Comparison of ENCODE assay signal across 29 cellular contexts in the genomic region with DNA sequence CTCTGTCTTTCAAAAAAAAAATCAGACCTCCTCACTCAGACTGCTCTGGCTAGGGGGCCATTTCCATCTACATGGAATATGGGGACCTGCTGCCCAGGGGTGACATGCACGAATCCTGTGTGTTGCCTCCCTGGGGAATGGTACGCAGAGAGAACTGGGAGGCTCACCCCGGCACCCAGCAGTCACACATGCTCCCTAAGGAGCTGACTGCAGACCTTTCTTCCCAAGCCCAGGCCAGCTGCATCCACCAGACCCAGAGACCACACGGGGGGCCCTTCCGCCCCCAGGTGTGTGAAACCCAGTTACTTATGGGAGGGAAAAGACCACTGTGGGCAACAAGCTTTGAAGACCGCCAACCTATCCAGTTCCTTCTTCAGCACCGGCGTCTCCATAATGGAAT.
"Had no signal": no experiment of that assay in that cellular context is flagged by ENCODE, and none has a peak within 500 bp of the region (broad histone marks: within the 10 kb centered on the region; RNA-seq: fewer than 3 reads in every experiment).

No MANE protein-coding gene starts in this region.

- H3K9me3 Mint-ChIP-seq: stimulated activated effector memory CD8-positive, alpha-beta T cell treated with anti-CD3 and anti-CD28 coated beads, Interleukin-12 subunit alpha, Interleukin-12 subunit beta, amount 100 ng/mL, for 72 hours; stimulated activated memory B cell treated with anti-CD40 and anti-IgM and Interleukin-4, amounts not matched to agents 10 μg/mL and 1 μg/mL and 100 μg/mL, for 72 hours; stimulated activated naive B cell treated with anti-CD40 and anti-IgM and Interleukin-4, amounts not matched to agents 10 μg/mL and 1 μg/mL and 100 μg/mL, for 72 hours; stimulated activated naive CD8-positive, alpha-beta T cell treated with anti-CD3 and anti-CD28 coated beads, Interleukin-15, amount 100 ng/mL, for 72 hours; stimulated activated naive CD8-positive, alpha-beta T cell treated with anti-CD3 and anti-CD28 coated beads, Interleukin-15, Interleukin-2, amounts not matched to agents 100 ng/mL and 50 ng/mL, for 24 hours; type B pancreatic cell had no signal

- H3K4me3 Mint-ChIP-seq: stimulated activated effector memory CD8-positive, alpha-beta T cell treated with anti-CD3 and anti-CD28 coated beads, Interleukin-12 subunit alpha, Interleukin-12 subunit beta, amount 100 ng/mL, for 72 hours; stimulated activated memory B cell treated with anti-CD40 and anti-IgM and Interleukin-4, amounts not matched to agents 10 μg/mL and 1 μg/mL and 100 μg/mL, for 72 hours; stimulated activated naive B cell treated with anti-CD40 and anti-IgM and Interleukin-4, amounts not matched to agents 10 μg/mL and 1 μg/mL and 100 μg/mL, for 72 hours; stimulated activated naive CD8-positive, alpha-beta T cell treated with anti-CD3 and anti-CD28 coated beads, Interleukin-15, amount 100 ng/mL, for 72 hours; stimulated activated naive CD8-positive, alpha-beta T cell treated with anti-CD3 and anti-CD28 coated beads, Interleukin-15, Interleukin-2, amounts not matched to agents 100 ng/mL and 50 ng/mL, for 24 hours; type B pancreatic cell had no signal

- FAIRE-seq: urothelium cell line had no signal

- H3K36me3 ChIP-seq: thyroid gland, transverse colon, uterus, vagina had no signal

- H3K4me3 ChIP-seq: stomach, suprapubic skin, testis, thoracic aorta, thyroid gland, tibial artery, tibial nerve, transverse colon, upper lobe of left lung, upper lobe of right lung, uterus, vagina had no signal

- DNase-seq: stimulated activated CD4-positive, alpha-beta T cell treated with anti-CD3 and anti-CD28 coated beads, Interleukin-2, amount 100 ng/mL, for 48 hours; stimulated activated CD4-positive, alpha-beta T cell treated with anti-CD3 and anti-CD28 coated beads, Interleukin-4, amount 100 ng/mL, for 1 hour; stimulated activated CD4-positive, alpha-beta T cell treated with anti-CD3 and anti-CD28 coated beads, Interleukin-4, amount 100 ng/mL, for 24 hours; stimulated activated CD4-positive, alpha-beta T cell treated with anti-CD3 and anti-CD28 coated beads, Interleukin-4, amount 100 ng/mL, for 4 hours; stimulated activated CD8-positive, alpha-beta memory T cell treated with anti-CD3 and anti-CD28 coated beads, Interleukin-4, amount 100 ng/mL, for 48 hours; stimulated activated naive B cell treated with anti-CD40 and anti-IgM and Interleukin-4, amounts not matched to agents 10 μg/mL and 1 μg/mL and 100 μg/mL, for 72 hours; stimulated activated naive CD4-positive, alpha-beta T cell; stimulated activated naive CD4-positive, alpha-beta T cell treated with Interleukin-2 at 50 U/mL for 16 hours; stimulated activated naive CD8-positive, alpha-beta T cell treated with anti-CD3 and anti-CD28 coated beads, Interleukin-15, amount 100 ng/mL, for 72 hours; stimulated activated naive CD8-positive, alpha-beta T cell treated with anti-CD3 and anti-CD28 coated beads, Interleukin-15, Interleukin-2, amounts not matched to agents 100 U/mL and 50 U/mL, for 24 hours; stomach; substantia nigra; testis; thyroid gland; tibial artery; transverse colon; trophoblast cell; upper lobe of left lung; upper lobe of right lung; uterus had no signal

- H3K27me3 Mint-ChIP-seq: stimulated activated memory B cell treated with anti-CD40 and anti-IgM and Interleukin-4, amounts not matched to agents 10 μg/mL and 1 μg/mL and 100 μg/mL, for 72 hours; stimulated activated naive B cell treated with anti-CD40 and anti-IgM and Interleukin-4, amounts not matched to agents 10 μg/mL and 1 μg/mL and 100 μg/mL, for 72 hours; stimulated activated naive CD8-positive, alpha-beta T cell treated with anti-CD3 and anti-CD28 coated beads, Interleukin-15, amount 100 ng/mL, for 72 hours; stimulated activated naive CD8-positive, alpha-beta T cell treated with anti-CD3 and anti-CD28 coated beads, Interleukin-15, Interleukin-2, amounts not matched to agents 100 ng/mL and 50 ng/mL, for 24 hours; type B pancreatic cell had no signal

- ATAC-seq: stimulated activated effector memory CD8-positive, alpha-beta T cell treated with anti-CD3 and anti-CD28 coated beads, Interleukin-12 subunit alpha, Interleukin-12 subunit beta, amount 100 ng/mL, for 72 hours; stimulated activated memory B cell treated with anti-CD40 and anti-IgM and Interleukin-4, amounts not matched to agents 10 μg/mL and 1 μg/mL and 100 μg/mL, for 72 hours; stimulated activated naive B cell treated with anti-CD40 and anti-IgM and Interleukin-4, amounts not matched to agents 10 μg/mL and 1 μg/mL and 100 μg/mL, for 72 hours; stimulated activated naive CD8-positive, alpha-beta T cell treated with anti-CD3 and anti-CD28 coated beads, Interleukin-15, amount 100 ng/mL, for 72 hours; stimulated activated naive CD8-positive, alpha-beta T cell treated with anti-CD3 and anti-CD28 coated beads, Interleukin-15, Interleukin-2, amounts not matched to agents 100 U/mL and 50 U/mL, for 24 hours; upper lobe of right lung had no signal

- H3K27me3 ChIP-seq: suprapubic skin, testis, thyroid gland, tibial artery, tibial nerve, transverse colon, upper lobe of left lung, upper lobe of right lung, uterus, vagina had no signal

- H3K27ac ChIP-seq: stomach, suprapubic skin, testis, thoracic aorta, thyroid gland, tibial artery, tibial nerve, transverse colon, upper lobe of left lung, upper lobe of right lung, uterus, vagina had no signal

- H3K4me1 ChIP-seq: testis, thyroid gland, transverse colon, uterus had no signal

- H3K9me3 ChIP-seq: stomach, suprapubic skin, testis, thoracic aorta, thyroid gland, tibial artery, tibial nerve, transverse colon, upper lobe of left lung, upper lobe of right lung, uterus, vagina had no signal

- H3K27ac Mint-ChIP-seq: stimulated activated effector memory CD8-positive, alpha-beta T cell treated with anti-CD3 and anti-CD28 coated beads, Interleukin-12 subunit alpha, Interleukin-12 subunit beta, amount 100 ng/mL, for 72 hours; stimulated activated memory B cell treated with anti-CD40 and anti-IgM and Interleukin-4, amounts not matched to agents 10 μg/mL and 1 μg/mL and 100 μg/mL, for 72 hours; stimulated activated naive CD8-positive, alpha-beta T cell treated with anti-CD3 and anti-CD28 coated beads, Interleukin-15, amount 100 ng/mL, for 72 hours; stimulated activated naive CD8-positive, alpha-beta T cell treated with anti-CD3 and anti-CD28 coated beads, Interleukin-15, Interleukin-2, amounts not matched to agents 100 ng/mL and 50 ng/mL, for 24 hours; type B pancreatic cell had no signal
